9 cellular contexts compared by ENCODE assay signal in the genomic region with DNA sequence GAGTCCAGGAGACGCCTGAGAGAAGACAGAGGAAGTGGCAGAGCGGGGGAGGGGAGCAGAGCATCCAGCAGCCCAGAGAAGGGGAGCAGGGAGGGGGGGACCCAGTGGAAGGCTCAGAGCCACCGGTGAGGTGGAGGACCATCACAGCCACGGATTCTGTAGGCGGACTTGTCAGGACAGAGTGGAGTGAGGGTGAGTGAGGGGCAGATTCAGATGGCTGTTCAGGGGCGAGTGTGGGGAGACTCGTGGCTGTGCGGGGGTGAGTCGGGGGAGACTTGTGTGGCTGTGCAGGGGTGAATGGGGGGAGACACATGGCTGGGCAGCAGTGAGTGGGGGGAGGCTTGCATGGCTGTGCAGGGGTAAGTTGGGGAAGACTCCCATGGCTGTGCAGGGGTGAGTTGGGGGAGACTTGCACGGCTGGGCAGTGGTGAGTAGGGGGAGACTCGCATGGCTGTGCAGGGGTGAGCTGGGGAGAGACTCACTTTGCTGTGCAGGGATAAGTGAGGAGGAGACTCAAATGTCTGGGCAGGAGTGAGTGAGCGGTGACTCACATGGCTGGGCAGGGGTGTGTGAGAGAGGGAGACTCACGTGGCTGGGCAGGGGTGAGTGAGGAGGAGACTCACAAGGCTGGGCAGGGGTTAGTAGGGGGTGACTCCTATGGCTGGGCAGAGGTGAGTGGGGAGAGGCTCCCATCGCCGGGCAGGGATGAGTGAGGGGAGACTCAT. TPM values are rescaled to one million over a fixed set of nuclear protein-coding genes. Genes with fewer than 3 reads are reported as not detected.
A peak's percentile ranks its signal among the peaks of the same experiment; 100 is the strongest.
DNase-seq lines count a peak whose midpoint lies in the region; ATAC-seq lines count a peak whose summit lies in the region.
"Had no signal": no experiment of that assay in that cellular context is flagged by ENCODE, and none has a peak within 500 bp of the region (broad histone marks: within the 10 kb centered on the region; RNA-seq: fewer than 3 reads in every experiment).

No MANE protein-coding gene starts in this region.

- intact Hi-C loops in activated T-helper 1 cell treated with anti-CD3 and anti-CD28 coated beads, Interleukin-12 subunit alpha, Interleukin-12 subunit beta, Interleukin-2, Interleukin-4 antibody, amounts not matched to agents 30 ng/mL and 10 ng/mL and 1 ng/mL, durations not matched to agents 14 hours and 24 hours and 36 hours (cut with micrococcal nuclease), result loop anchor here (5.0 kb wide), 1 partner anchor 290 kb away; no protein-coding TSS in a partner anchor

- no peaks in the 10 kb centered on the region for H3K36me3 Mint-ChIP-seq in activated T-helper 1 cell treated with anti-CD3 and anti-CD28 coated beads, Interleukin-12 subunit alpha, Interleukin-12 subunit beta, Interleukin-2, Interleukin-4 antibody, amounts not matched to agents 30 ng/mL and 10 ng/mL and 1 ng/mL, durations not matched to agents 14 hours and 24 hours and 36 hours (ENCODE audit: low read depth)

- ATAC-seq in HG03565 (IDR thresholded peaks at IDR 0.05; ENCODE audit: unreplicated experiment), result no peak
- no peak for ATAC-seq in GM21825 (IDR thresholded peaks at IDR 0.05; ENCODE audit: unreplicated experiment)
- ATAC-seq: K562 had no signal

- H3K9me3 Mint-ChIP-seq in activated T-helper 1 cell treated with anti-CD3 and anti-CD28 coated beads, Interleukin-12 subunit alpha, Interleukin-12 subunit beta, Interleukin-2, Interleukin-4 antibody, amounts not matched to agents 30 ng/mL and 10 ng/mL and 1 ng/mL, durations not matched to agents 14 hours and 24 hours and 36 hours, result no peaks in the 10 kb centered on the region

- peaks cover 7% of the 10 kb centered on the region for H3K27me3 Mint-ChIP-seq in activated T-helper 1 cell treated with anti-CD3 and anti-CD28 coated beads, Interleukin-12 subunit alpha, Interleukin-12 subunit beta, Interleukin-2, Interleukin-4 antibody, amounts not matched to agents 30 ng/mL and 10 ng/mL and 1 ng/mL, durations not matched to agents 14 hours and 24 hours and 36 hours (ENCODE audit: insufficient read depth)

- H3K4me3 Mint-ChIP-seq in activated T-helper 1 cell treated with anti-CD3 and anti-CD28 coated beads, Interleukin-12 subunit alpha, Interleukin-12 subunit beta, Interleukin-2, Interleukin-4 antibody, amounts not matched to agents 30 ng/mL and 10 ng/mL and 1 ng/mL, durations not matched to agents 14 hours and 24 hours and 36 hours, result no peak overlapping the region

- H3K27ac Mint-ChIP-seq in activated T-helper 1 cell treated with anti-CD3 and anti-CD28 coated beads, Interleukin-12 subunit alpha, Interleukin-12 subunit beta, Interleukin-2, Interleukin-4 antibody, amounts not matched to agents 30 ng/mL and 10 ng/mL and 1 ng/mL, durations not matched to agents 14 hours and 24 hours and 36 hours, result peak overlapping the region; percentile 43

- H3K4me1 Mint-ChIP-seq in activated T-helper 1 cell treated with anti-CD3 and anti-CD28 coated beads, Interleukin-12 subunit alpha, Interleukin-12 subunit beta, Interleukin-2, Interleukin-4 antibody, amounts not matched to agents 30 ng/mL and 10 ng/mL and 1 ng/mL, durations not matched to agents 14 hours and 24 hours and 36 hours (ENCODE audit: low read depth), result peaks cover 7% of the 10 kb centered on the region

- DNase-seq in stimulated activated CD4-positive, alpha-beta T cell treated with anti-CD3 and anti-CD28 coated beads, Interleukin-1b, Interleukin-23, amount 100 ng/mL, for 48 hours, result peak; percentile 49
- no peak for DNase-seq in stimulated activated CD4-positive, alpha-beta T cell treated with anti-CD3 and anti-CD28 coated beads, Interleukin-12 subunit alpha, Interleukin-12 subunit beta, amount 100 ng/mL, for 4 hours
- no peak for DNase-seq in activated T-helper 1 cell treated with anti-CD3 and anti-CD28 coated beads, Interleukin-12 subunit alpha, Interleukin-12 subunit beta, Interleukin-2, Interleukin-4 antibody, amounts not matched to agents 30 ng/mL and 10 ng/mL and 1 ng/mL, durations not matched to agents 14 hours and 24 hours and 36 hours (ENCODE audit: low spot score)
- DNase-seq in mesenteric fat pad (ENCODE audit: low spot score), result peak; percentile 35
- no peak for DNase-seq in DMS153 (lab: John Stamatoyannopoulos, UW)
- no peak for DNase-seq in mucosa of gallbladder (ENCODE audit: low spot score)

RNA-seq across cellular contexts. Expression of a gene that starts 56.8 kb away (rescaled TPM):
- total RNA-seq in activated T-helper 1 cell treated with anti-CD3 and anti-CD28 coated beads, Interleukin-12 subunit alpha, Interleukin-12 subunit beta, Interleukin-2, Interleukin-4 antibody, amounts not matched to agents 30 ng/mL and 10 ng/mL and 1 ng/mL, durations not matched to agents 14 hours and 24 hours and 36 hours, result 9.3 and 10.2 TPM in 2 replicates
- total RNA-seq in mesenteric fat pad (25.9 TPM), mucosa of gallbladder (19.5 TPM)

Comparison
In these comparisons a context has a peak if more than half of its experiments do, and no peak if none do; other contexts are left out.
1. DNase-seq: peak in stimulated activated CD4-positive, alpha-beta T cell treated with anti-CD3 and anti-CD28 coated beads, Interleukin-1b, Interleukin-23, amount 100 ng/mL, for 48 hours (single experiment) and mesenteric fat pad (single experiment); none in stimulated activated CD4-positive, alpha-beta T cell treated with anti-CD3 and anti-CD28 coated beads, Interleukin-12 subunit alpha, Interleukin-12 subunit beta, amount 100 ng/mL, for 4 hours (single experiment), activated T-helper 1 cell treated with anti-CD3 and anti-CD28 coated beads, Interleukin-12 subunit alpha, Interleukin-12 subunit beta, Interleukin-2, Interleukin-4 antibody, amounts not matched to agents 30 ng/mL and 10 ng/mL and 1 ng/mL, durations not matched to agents 14 hours and 24 hours and 36 hours (single experiment), DMS153 (single experiment) and mucosa of gallbladder (single experiment).